Comparison of ENCODE assay signal across 8 cellular contexts in the genomic region with DNA sequence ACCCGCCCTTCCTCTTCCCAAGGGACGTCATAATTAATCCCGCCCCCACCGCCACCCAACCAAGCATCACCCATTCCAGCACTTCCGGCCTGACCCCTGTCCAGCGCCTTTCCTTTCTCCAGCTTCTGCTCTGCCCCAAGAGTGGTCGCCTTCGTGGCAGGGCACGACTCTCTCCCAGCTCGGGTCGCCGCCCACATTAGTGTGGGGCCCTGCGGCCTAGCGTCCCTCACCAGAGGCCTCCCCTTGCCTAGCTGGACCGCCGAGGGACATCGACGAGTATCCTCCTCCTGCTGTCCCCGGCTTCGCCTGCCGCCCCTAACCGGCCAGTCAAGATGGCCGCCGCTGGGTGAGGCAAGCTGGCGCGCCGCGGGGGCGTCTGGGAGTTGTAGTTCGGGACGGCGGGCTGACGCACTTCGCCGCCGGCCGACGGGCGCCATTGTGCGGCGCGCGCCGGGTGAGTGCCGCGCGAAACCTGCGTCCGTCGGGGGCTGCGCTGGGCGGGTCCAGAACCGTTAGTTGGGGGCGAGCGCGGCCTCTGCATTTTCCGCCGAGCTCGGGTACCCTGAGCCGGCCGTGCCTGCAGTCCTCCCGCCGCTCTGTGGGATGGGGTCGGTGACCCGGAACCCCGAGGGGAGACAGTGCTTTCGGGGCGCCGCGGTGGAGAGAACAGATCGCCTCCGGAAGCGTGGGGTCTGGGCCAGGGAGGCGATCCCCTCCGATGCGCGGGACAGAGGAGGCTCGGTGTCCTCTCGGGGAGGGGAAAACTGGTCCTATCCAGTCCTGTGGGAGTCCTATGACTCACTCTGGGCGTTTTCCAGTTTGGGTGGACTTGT. TPM values are rescaled to one million over a fixed set of nuclear protein-coding genes. Genes with fewer than 3 reads are reported as not detected.
DNase-seq lines count a peak whose midpoint lies in the region; ATAC-seq, FAIRE-seq and TF ChIP-seq lines count a peak whose summit lies in the region.

A gene (plus strand): TSS at position 73 of the 833 bp plus-strand sequence. CDS start 905 bp downstream, outside the sequence.

- H3K27ac ChIP-seq in A549 (peak within 1 kb of the TSS; percentile 92 to 94), mammary epithelial cell (ENCODE audit: insufficient read depth, low read depth, low read length) (peak within 1 kb of the TSS; percentile 93), smooth muscle cell (ENCODE audit: low read depth) (peak within 1 kb of the TSS; percentile 100)

- no peak for FAIRE-seq in A549 (lab: Jason Lieb, UNC)

- H3K36me3 ChIP-seq in mammary epithelial cell (ENCODE audit: insufficient read depth, low read length) (peaks cover 8% of the 10 kb centered on the region), smooth muscle cell (ENCODE audit: low read depth) (peaks cover 34% of the 10 kb centered on the region)

- TF ChIP-seq CTCF in A549 (IDR thresholded peaks at IDR 0.05) (no peak; the same call in 2 of the 3 replicates), WI38 (IDR thresholded peaks at IDR 0.05; ENCODE audit: low read depth, low read length) (no peak), mammary epithelial cell (conservative IDR thresholded peaks at IDR 0.05 in 1 of 2, IDR thresholded peaks at IDR 0.05 in 1 of 2; ENCODE audit: extremely low read depth in 1 of 2, insufficient read depth in 1 of 2, low read depth in 1 of 2, low read length in 2 of 2) (no peak), smooth muscle cell (IDR thresholded peaks at IDR 0.05; ENCODE audit: borderline replicate concordance, insufficient read depth, poor library complexity, severe bottlenecking) (no peak)

- POLR2A ChIA-PET in A549 (lab: Yijun Ruan, JAX), result interaction anchor here (0.6 to 2.2 kb wide), 19 partner anchors 12 to 551 kb away, joined by 3 to 22 read pairs (median 4); a partner anchor contains a TSS

- no peak for TF ChIP-seq EP300 in A549 (IDR thresholded peaks at IDR 0.05)

- H3K79me2 ChIP-seq in mammary epithelial cell (ENCODE audit: insufficient read depth, low read length), result peaks cover 61% of the 10 kb centered on the region
- H3K79me2 ChIP-seq in smooth muscle cell (ENCODE audit: low read depth), result peaks cover 19% of the 10 kb centered on the region

- TSS peak; percentile 68 for BruUV-seq in mammary epithelial cell (replicated peaks; lab: Mats Ljungman, UMichigan)

- peak within 1 kb of the TSS; percentile 69 for H3K4me2 ChIP-seq in A549
- peak within 1 kb of the TSS; percentile 83 for H3K4me2 ChIP-seq in mammary epithelial cell (ENCODE audit: insufficient read depth, low read depth, low read length)
- peak within 1 kb of the TSS; percentile 96 for H3K4me2 ChIP-seq in smooth muscle cell

- 0 out of 5 replicates have a peak, but pooled peaks of 1 of the 2 experiments have one; percentile 22 for TF ChIP-seq RAD21 in A549 (conservative IDR thresholded peaks at IDR 0.05 in 1 of 2, IDR thresholded peaks at IDR 0.05 in 1 of 2)

- DNase-seq in A549 (ENCODE audit: low read depth in 1 of 2, low spot score in 1 of 2), result peak; percentile 96 to 98
- peak; percentile 88 for DNase-seq in NCI-H2171 treated with DMSO at 0.1 percent for 48 hours (lab: John Stamatoyannopoulos, UW)
- peak; percentile 90 for DNase-seq in mammary epithelial cell
- DNase-seq in iPS-NIHi7 (ENCODE audit: extremely low spot score), result peak; percentile 98
- DNase-seq in smooth muscle cell (lab: John Stamatoyannopoulos, UW; ENCODE audit: unreplicated experiment), result peak; percentile 81

- CTCF ChIA-PET in A549 (lab: Yijun Ruan, JAX) (interaction anchor here (1.4 kb wide), 1 partner anchor 223 kb away, joined by 4 read pairs; no protein-coding TSS in a partner anchor), mammary epithelial cell (lab: Charles Lee; ENCODE audit: low non-redundant PET) (no interaction called here)

- H3K27me3 ChIP-seq in mammary epithelial cell (ENCODE audit: insufficient read depth, low read length), result no peaks in the 10 kb centered on the region
- no peaks in the 10 kb centered on the region for H3K27me3 ChIP-seq in smooth muscle cell (ENCODE audit: low read depth)

- H3K9ac ChIP-seq in mammary epithelial cell (ENCODE audit: insufficient read depth, low read length) (peak within 1 kb of the TSS; percentile 84), smooth muscle cell (ENCODE audit: low read depth) (peak within 1 kb of the TSS; percentile 99)

- H4K20me1 ChIP-seq in mammary epithelial cell (ENCODE audit: insufficient read depth, low read length) (no peaks in the 10 kb centered on the region), smooth muscle cell (ENCODE audit: low read depth) (no peaks in the 10 kb centered on the region)

- intact Hi-C loops in mammary epithelial cell (cut with micrococcal nuclease), result loop anchor here (1.0 to 5.0 kb wide), 7 partner anchors 45 to 336 kb away; a partner anchor contains a TSS

- H3K4me1 ChIP-seq in A549 (no peaks in the 10 kb centered on the region), mammary epithelial cell (ENCODE audit: insufficient read depth, low read length) (peaks cover 3% of the 10 kb centered on the region), smooth muscle cell (ENCODE audit: low read depth) (no peaks in the 10 kb centered on the region)

- peak within 1 kb of the TSS; percentile 97 for H2AFZ ChIP-seq in mammary epithelial cell (ENCODE audit: low read depth, low read length)
- peak within 1 kb of the TSS; percentile 91 for H2AFZ ChIP-seq in smooth muscle cell (ENCODE audit: low read depth)

- in situ Hi-C loops in mammary epithelial cell (cut with MboI; ENCODE audit: low sequenced_read_pairs in 2 of 2), result loop anchor here in 1 of 2 donors (10.0 kb wide), 1 partner anchor 92 kb away; a partner anchor contains a TSS

- TF ChIP-seq POLR2A in A549 (IDR thresholded peaks at IDR 0.05; ENCODE audit: low read length) (peak; percentile 72), GM18526 (IDR thresholded peaks at IDR 0.05; ENCODE audit: extremely low read depth, insufficient read length) (peak; percentile 70)

- H3K4me3 ChIP-seq in A549, result peak within 1 kb of the TSS; percentile 83
- peak within 1 kb of the TSS; percentile 86 for H3K4me3 ChIP-seq in WI38 (ENCODE audit: low read depth, low read length)
- H3K4me3 ChIP-seq in mammary epithelial cell (replicated peaks in 1 of 3; ENCODE audit: insufficient read depth in 1 of 3, low read depth in 2 of 3, low read length in 3 of 3), result peak within 1 kb of the TSS; percentile 81 to 97 (median 83)
- H3K4me3 ChIP-seq in smooth muscle cell, result peak within 1 kb of the TSS; percentile 97

- WGBS in A549 (ENCODE audit: missing lambda C conversion rate), result 3% methylated on average over 38 of the region's 80 CpGs
- 1% methylated on average over 42 of the region's 80 CpGs for WGBS in mammary epithelial cell (ENCODE audit: low coverage, missing lambda C conversion rate)
- under 1% methylated on average over 72 of the region's 80 CpGs for WGBS in smooth muscle cell (ENCODE audit: low lambda C conversion rate)

- no peaks in the 10 kb centered on the region for H3F3A ChIP-seq in smooth muscle cell (ENCODE audit: low read depth)

- peaks cover 95% of the 10 kb centered on the region for H3K9me3 ChIP-seq in A549
- peaks cover 59% of the 10 kb centered on the region for H3K9me3 ChIP-seq in mammary epithelial cell (replicated peaks; ENCODE audit: insufficient read depth, low read length)
- peaks cover 55% of the 10 kb centered on the region for H3K9me3 ChIP-seq in smooth muscle cell (replicated peaks; ENCODE audit: low read depth)

- dilution Hi-C loops in mammary epithelial cell (cut with HindIII; ENCODE audit: low sequenced_read_pairs), result no loop called here

- peak; percentile 96 for ATAC-seq in A549
- peak; percentile 81 for ATAC-seq in HG03064 (IDR thresholded peaks at IDR 0.05; ENCODE audit: low read depth, unreplicated experiment)

TF ChIP-seq in A549, 52 proteins besides CTCF, POLR2A, EP300 and RAD21 (continues in another document):
- TF ChIP-seq, protein P1, sequence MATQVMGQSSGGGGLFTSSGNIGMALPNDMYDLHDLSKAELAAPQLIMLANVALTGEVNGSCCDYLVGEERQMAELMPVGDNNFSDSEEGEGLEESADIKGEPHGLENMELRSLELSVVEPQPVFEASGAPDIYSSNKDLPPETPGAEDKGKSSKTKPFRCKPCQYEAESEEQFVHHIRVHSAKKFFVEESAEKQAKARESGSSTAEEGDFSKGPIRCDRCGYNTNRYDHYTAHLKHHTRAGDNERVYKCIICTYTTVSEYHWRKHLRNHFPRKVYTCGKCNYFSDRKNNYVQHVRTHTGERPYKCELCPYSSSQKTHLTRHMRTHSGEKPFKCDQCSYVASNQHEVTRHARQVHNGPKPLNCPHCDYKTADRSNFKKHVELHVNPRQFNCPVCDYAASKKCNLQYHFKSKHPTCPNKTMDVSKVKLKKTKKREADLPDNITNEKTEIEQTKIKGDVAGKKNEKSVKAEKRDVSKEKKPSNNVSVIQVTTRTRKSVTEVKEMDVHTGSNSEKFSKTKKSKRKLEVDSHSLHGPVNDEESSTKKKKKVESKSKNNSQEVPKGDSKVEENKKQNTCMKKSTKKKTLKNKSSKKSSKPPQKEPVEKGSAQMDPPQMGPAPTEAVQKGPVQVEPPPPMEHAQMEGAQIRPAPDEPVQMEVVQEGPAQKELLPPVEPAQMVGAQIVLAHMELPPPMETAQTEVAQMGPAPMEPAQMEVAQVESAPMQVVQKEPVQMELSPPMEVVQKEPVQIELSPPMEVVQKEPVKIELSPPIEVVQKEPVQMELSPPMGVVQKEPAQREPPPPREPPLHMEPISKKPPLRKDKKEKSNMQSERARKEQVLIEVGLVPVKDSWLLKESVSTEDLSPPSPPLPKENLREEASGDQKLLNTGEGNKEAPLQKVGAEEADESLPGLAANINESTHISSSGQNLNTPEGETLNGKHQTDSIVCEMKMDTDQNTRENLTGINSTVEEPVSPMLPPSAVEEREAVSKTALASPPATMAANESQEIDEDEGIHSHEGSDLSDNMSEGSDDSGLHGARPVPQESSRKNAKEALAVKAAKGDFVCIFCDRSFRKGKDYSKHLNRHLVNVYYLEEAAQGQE (IDR thresholded peaks at IDR 0.05), result no peak; the same call in 1 of the 2 replicates
- TF ChIP-seq EHMT2 (IDR thresholded peaks at IDR 0.05; ENCODE audit: low read depth), result no peak
- TF ChIP-seq ZSCAN20 (CRISPR knock-in tag; IDR thresholded peaks at IDR 0.05), result no peak

RNA-seq across cellular contexts. Expression of the gene that starts here (rescaled TPM):
- polyA plus RNA-seq in A549 (2011; rRNA removed) (27.3 and 28.7 TPM in 2 replicates), A549 (2017; fragmentation: RNase III; extraction: RNeasy Plus Mini Kit Qiagen cat#74134 plus additional on column Dnase treatment) (15.8 to 18.8 TPM (median 18.3 TPM) in 3 replicates), mammary epithelial cell (19.8 TPM), smooth muscle cell (27.2 and 29.5 TPM in 2 replicates)
- 14.7 and 16.0 TPM in 2 replicates for polyA plus RNA-seq in A549 (2012; cell fraction: cytosol; rRNA removed)
- 24.5 and 27.4 TPM in 2 replicates for polyA plus RNA-seq in A549 (2012; cell fraction: nucleus; rRNA removed)
- polyA minus RNA-seq in A549 (2011; rRNA and poly(A)+ RNA removed), result 34.8 and 37.4 TPM in 2 replicates
- total RNA-seq in mammary epithelial cell (10 to 100 TPM; 15.7 to 33.8 TPM), smooth muscle cell (23.8 and 29.2 TPM in 2 replicates)
- 41.8 TPM for polyA minus RNA-seq in mammary epithelial cell

Comparison
In these comparisons a context has a peak if more than half of its experiments do, and no peak if none do; other contexts are left out.
1. Peak in every context shown above with its lines: DNase-seq, ATAC-seq, H3K4me3 ChIP-seq and H3K27ac ChIP-seq.